In genomic region chr3:99971761-99972160, GRCh38 we compare ENCODE assay signal across 29 cellular contexts.
"Had no signal": no experiment of that assay in that cellular context is flagged by ENCODE, and none has a peak within 500 bp of the region (broad histone marks: within the 10 kb centered on the region; RNA-seq: fewer than 3 reads in every experiment).

No MANE protein-coding gene starts in this region.

- H3K79me2 ChIP-seq: hepatocyte had no signal

- H3K36me3 ChIP-seq: adrenal gland, brain microvascular endothelial cell, esophagus squamous epithelium, left ventricle myocardium inferior, neutrophil, upper lobe of right lung had no signal

- H3K27ac ChIP-seq: adrenal gland, brain microvascular endothelial cell, esophagus squamous epithelium, hepatocyte, left ventricle myocardium inferior, neutrophil, upper lobe of right lung had no signal

- H3K27me3 ChIP-seq: adrenal gland, brain microvascular endothelial cell, esophagus squamous epithelium, hepatocyte, neutrophil, upper lobe of right lung had no signal

- H3K9me3 ChIP-seq: adrenal gland, esophagus squamous epithelium, left ventricle myocardium inferior, mucosa of descending colon, neutrophil, upper lobe of right lung had no signal

- FAIRE-seq: astrocyte, endothelial cell of umbilical vein, frontal cortex had no signal

- H3K4me2 ChIP-seq: hepatocyte had no signal

- H3K4me3 Mint-ChIP-seq: activated CD4-positive, alpha-beta memory T cell treated with anti-CD3 and anti-CD28 coated beads for 36 hours; activated CD4-positive, alpha-beta T cell treated with anti-CD3 and anti-CD28 coated beads, Interleukin-2, amount 10 ng/mL, durations not matched to agents 24 days and 14 days; activated naive CD4-positive, alpha-beta T cell treated with anti-CD3 and anti-CD28 coated beads for 36 hours; activated naive CD8-positive, alpha-beta T cell treated with anti-CD3 and anti-CD28 coated beads for 36 hours; activated T-helper 1 cell treated with anti-CD3 and anti-CD28 coated beads, Interleukin-12 subunit alpha, Interleukin-12 subunit beta, Interleukin-2, Interleukin-4 antibody, amounts not matched to agents 30 ng/mL and 10 ng/mL and 1 ng/mL, durations not matched to agents 14 hours and 24 hours and 36 hours; natural killer cell treated with Interleukin-12 subunit alpha and Interleukin-12 subunit beta and Interleukin-15 and Interleukin-18, amount 100 ng/mL, for 72 hours had no signal

- H3K36me3 Mint-ChIP-seq: natural killer cell treated with Interleukin-12 subunit alpha and Interleukin-12 subunit beta and Interleukin-15 and Interleukin-18, amount 100 ng/mL, for 72 hours had no signal

- H3K27ac Mint-ChIP-seq: activated CD4-positive, alpha-beta memory T cell treated with anti-CD3 and anti-CD28 coated beads for 36 hours; activated CD4-positive, alpha-beta T cell treated with anti-CD3 and anti-CD28 coated beads, Interleukin-2, amount 10 ng/mL, durations not matched to agents 24 days and 14 days; activated naive CD4-positive, alpha-beta T cell treated with anti-CD3 and anti-CD28 coated beads for 36 hours; activated naive CD8-positive, alpha-beta T cell treated with anti-CD3 and anti-CD28 coated beads for 36 hours; activated T-helper 1 cell treated with anti-CD3 and anti-CD28 coated beads, Interleukin-12 subunit alpha, Interleukin-12 subunit beta, Interleukin-2, Interleukin-4 antibody, amounts not matched to agents 30 ng/mL and 10 ng/mL and 1 ng/mL, durations not matched to agents 14 hours and 24 hours and 36 hours; natural killer cell treated with Interleukin-12 subunit alpha and Interleukin-12 subunit beta and Interleukin-15 and Interleukin-18, amount 100 ng/mL, for 72 hours; progenitor cell of endocrine pancreas had no signal

- H3K4me3 ChIP-seq: adrenal gland, esophagus squamous epithelium, hepatocyte, left ventricle myocardium inferior, lung, mucosa of descending colon, upper lobe of right lung had no signal

- DNase-seq: activated CD4-positive, alpha-beta memory T cell treated with anti-CD3 and anti-CD28 coated beads for 36 hours; activated CD4-positive, alpha-beta T cell treated with anti-CD3 and anti-CD28 coated beads, Interleukin-2, amount 10 ng/mL, durations not matched to agents 24 days and 14 days; activated CD4-positive, CD25-positive, alpha-beta regulatory T cell treated with anti-CD3 and anti-CD28 coated beads, Interleukin-2, amount 50 U/mL, for 72 hours; activated CD8-positive, alpha-beta memory T cell treated with anti-CD3 and anti-CD28 coated beads, Interleukin-2, amount 50 U/mL, for 4 hours; activated effector memory CD4-positive, alpha-beta T cell treated with anti-CD3 and anti-CD28 coated beads, Interleukin-2, amount 50 U/mL, for 16 hours; activated naive CD4-positive, alpha-beta T cell treated with anti-CD3 and anti-CD28 coated beads for 36 hours; activated naive CD8-positive, alpha-beta T cell treated with anti-CD3 and anti-CD28 coated beads for 36 hours; activated T-cell treated with anti-CD3 and anti-CD28 coated beads, Interleukin-2, amount 50 U/mL, for 1 hour; brain microvascular endothelial cell; central memory CD4-positive, alpha-beta T cell; esophagus squamous epithelium; islet precursor cell; left ventricle myocardium inferior; mucosa of descending colon; stimulated activated CD4-positive, alpha-beta T cell treated with anti-CD3 and anti-CD28 coated beads, Interleukin-15, amount 100 ng/mL, for 24 hours; stimulated activated CD4-positive, alpha-beta T cell treated with anti-CD3 and anti-CD28 coated beads, Interleukin-2, amount 100 ng/mL, for 24 hours; stimulated activated naive CD8-positive, alpha-beta T cell treated with anti-CD3 and anti-CD28 coated beads, Interleukin-15, Interleukin-2, amounts not matched to agents 100 U/mL and 50 U/mL, for 24 hours; T-helper 2 cell; upper lobe of right lung had no signal

- H3K27me3 Mint-ChIP-seq: activated CD4-positive, alpha-beta memory T cell treated with anti-CD3 and anti-CD28 coated beads for 36 hours; activated CD4-positive, alpha-beta T cell treated with anti-CD3 and anti-CD28 coated beads, Interleukin-2, amount 10 ng/mL, durations not matched to agents 24 days and 14 days; activated naive CD8-positive, alpha-beta T cell treated with anti-CD3 and anti-CD28 coated beads for 36 hours; natural killer cell treated with Interleukin-12 subunit alpha and Interleukin-12 subunit beta and Interleukin-15 and Interleukin-18, amount 100 ng/mL, for 72 hours; progenitor cell of endocrine pancreas had no signal

- ATAC-seq: mucosa of descending colon; natural killer cell treated with Interleukin-12 subunit alpha and Interleukin-12 subunit beta and Interleukin-15 and Interleukin-18, amount 100 ng/mL, for 72 hours; stimulated activated naive CD8-positive, alpha-beta T cell treated with anti-CD3 and anti-CD28 coated beads, Interleukin-15, Interleukin-2, amounts not matched to agents 100 U/mL and 50 U/mL, for 24 hours; upper lobe of right lung had no signal

- H3K9me3 Mint-ChIP-seq: activated CD4-positive, alpha-beta memory T cell treated with anti-CD3 and anti-CD28 coated beads for 36 hours; activated T-helper 1 cell treated with anti-CD3 and anti-CD28 coated beads, Interleukin-12 subunit alpha, Interleukin-12 subunit beta, Interleukin-2, Interleukin-4 antibody, amounts not matched to agents 30 ng/mL and 10 ng/mL and 1 ng/mL, durations not matched to agents 14 hours and 24 hours and 36 hours; natural killer cell treated with Interleukin-12 subunit alpha and Interleukin-12 subunit beta and Interleukin-15 and Interleukin-18, amount 100 ng/mL, for 72 hours had no signal

- H3K4me1 ChIP-seq: adrenal gland had no signal

- H2AFZ ChIP-seq: hepatocyte had no signal
